In the genomic region with DNA sequence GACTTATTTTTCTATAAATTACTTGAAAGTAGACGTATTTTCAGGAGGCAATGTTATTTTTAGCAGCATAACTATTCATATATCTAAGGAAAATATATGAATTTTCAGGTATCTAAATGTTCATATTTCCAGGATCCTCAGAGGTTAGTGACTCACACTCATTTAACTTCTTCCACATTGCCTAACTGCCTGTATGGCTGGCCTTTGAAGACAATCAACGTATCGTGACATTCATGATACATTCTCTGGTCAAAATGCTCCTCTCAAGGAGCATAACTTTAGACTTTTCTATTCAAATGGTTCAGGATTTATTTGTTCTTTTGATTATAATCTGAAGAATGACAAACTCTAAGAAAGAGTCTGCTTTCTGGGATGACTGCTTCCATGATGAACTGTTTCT, we compare ENCODE assay signal across 17 cellular contexts.
A peak's percentile ranks its signal among the peaks of the same experiment; 100 is the strongest.
DNase-seq lines count a peak whose midpoint lies in the region; ATAC-seq and TF ChIP-seq lines count a peak whose summit lies in the region.
"Had no signal": no experiment of that assay in that cellular context is flagged by ENCODE, and none has a peak within 500 bp of the region (broad histone marks: within the 10 kb centered on the region; RNA-seq: fewer than 3 reads in every experiment).

No MANE protein-coding gene starts in this region.

- H3K4me1 Mint-ChIP-seq in mesothelial cell of epicardium: peaks cover 74% of the 10 kb centered on the region

- peak overlapping the region; percentile 84 for H3K27ac Mint-ChIP-seq in mesothelial cell of epicardium
- H3K27ac Mint-ChIP-seq: CD8-positive, alpha-beta T cell had no signal

- peaks cover 13% of the 10 kb centered on the region for H3K36me3 Mint-ChIP-seq in mesothelial cell of epicardium
- H3K36me3 Mint-ChIP-seq: CD8-positive, alpha-beta T cell had no signal

- H3K4me3 Mint-ChIP-seq in mesothelial cell of epicardium: no peak overlapping the region
- H3K4me3 Mint-ChIP-seq: CD8-positive, alpha-beta T cell had no signal

- DNase-seq in ELR (ENCODE audit: low read depth) (peak; percentile 22), M059J (ENCODE audit: low read depth) (peak; percentile 41), amniotic epithelial cell (ENCODE audit: low read depth) (peak; percentile 55), mesothelial cell of epicardium (ENCODE audit: low spot score in 2 of 2, unreplicated experiment in 2 of 2) (no peak), left colon (no peak), foreskin keratinocyte (no peak)
- DNase-seq: BE2C; CD8-positive, alpha-beta T cell; DMS 273 treated with DMSO at 0.1 percent for 48 hours; Kasumi-1; NCI-H146; NCI-H2081 treated with DMSO at 0.1 percent for 48 hours; NCI-H524; PC-9; SHP77 had no signal

- no peaks in the 10 kb centered on the region for H3K9me3 Mint-ChIP-seq in mesothelial cell of epicardium

- TF ChIP-seq CTCF in mesothelial cell of epicardium (IDR thresholded peaks at IDR 0.05; ENCODE audit: unreplicated experiment) (no peak), foreskin keratinocyte (conservative IDR thresholded peaks at IDR 0.05) (no peak)

- H3K27ac ChIP-seq in foreskin keratinocyte: no peak overlapping the region
- H3K27ac ChIP-seq: PC-9 had no signal

- H3K27me3 Mint-ChIP-seq in mesothelial cell of epicardium (ENCODE audit: low read depth): no peaks in the 10 kb centered on the region

- H3K4me1 ChIP-seq in foreskin keratinocyte: peaks cover 44% of the 10 kb centered on the region

- no peak for ATAC-seq in GM19463 (IDR thresholded peaks at IDR 0.05; ENCODE audit: unreplicated experiment)
- no peak for ATAC-seq in left colon
- no peak for ATAC-seq in HG03108 (IDR thresholded peaks at IDR 0.05; ENCODE audit: unreplicated experiment)
- ATAC-seq in foreskin keratinocyte: no peak
- ATAC-seq: CD8-positive, alpha-beta T cell had no signal

- intact Hi-C loops in left colon (cut with DNase I, micrococcal nuclease): no loop called here

- H3K27me3 ChIP-seq in foreskin keratinocyte: no peaks in the 10 kb centered on the region
- H3K27me3 ChIP-seq: BE2C had no signal

Comparison
In these comparisons a context has a peak if more than half of its experiments do, and no peak if none do; other contexts are left out.
1. DNase-seq: peak in ELR (single experiment), M059J (single experiment) and amniotic epithelial cell (single experiment); none in mesothelial cell of epicardium (0 of 2), left colon (0 of 2) and foreskin keratinocyte (0 of 2).